ENCODE assay signal across 22 cellular contexts in genomic region chr12:70837026-70837425, GRCh38.
DNase-seq lines count a peak whose midpoint lies in the region; TF ChIP-seq lines count a peak whose summit lies in the region.
"Had no signal": no experiment of that assay in that cellular context is flagged by ENCODE, and none has a peak within 500 bp of the region (broad histone marks: within the 10 kb centered on the region; RNA-seq: fewer than 3 reads in every experiment).

No MANE protein-coding gene starts in this region.

- peak; percentile 13 for DNase-seq in AG10803 (ENCODE audit: low read depth)
- peak; percentile 23 for DNase-seq in GM23248
- DNase-seq in fibroblast of gingiva (ENCODE audit: low read depth): peak; percentile 49
- peak; percentile 28 to 77 for DNase-seq in foreskin fibroblast
- DNase-seq in GF-D8 (lab: John Stamatoyannopoulos, UW): no peak
- no peak for DNase-seq in cardiac septum (ENCODE audit: low spot score)
- DNase-seq in SIG-M5 (lab: John Stamatoyannopoulos, UW): no peak
- DNase-seq: 8988T; ACHN; AML-193; CD4-positive, alpha-beta memory T cell; CD4-positive, CD25-positive, alpha-beta regulatory T cell; CD8-positive, alpha-beta memory T cell; COR-L47; DMS 273 treated with DMSO at 0.1 percent for 48 hours; DMS153; DMS53; DMS79; DND-41; EL; GDM1 had no signal

- no peak for TF ChIP-seq CTCF in AG10803 (conservative IDR thresholded peaks at IDR 0.05; ENCODE audit: low read length)
- no peak for TF ChIP-seq CTCF in foreskin fibroblast (IDR thresholded peaks at IDR 0.05; ENCODE audit: low read depth, low read length)

- H3K9me2 ChIP-seq in GM23248 (ENCODE audit: insufficient read depth): no peaks in the 10 kb centered on the region

- H3K4me3 ChIP-seq in AG10803 (ENCODE audit: low read length): no peak overlapping the region
- H3K4me3 ChIP-seq in GM23248: no peak overlapping the region
- no peak overlapping the region for H3K4me3 ChIP-seq in foreskin fibroblast (ENCODE audit: low read depth in 1 of 2, low read length in 2 of 2)
- H3K4me3 ChIP-seq: BLaER1 treated with 17β-estradiol and CSF1 and Interleukin-3, amounts not matched to agents 10 nM and 100 nM had no signal

- H4K20me1 ChIP-seq in GM23248 (ENCODE audit: insufficient read depth): no peaks in the 10 kb centered on the region
- H4K20me1 ChIP-seq: BLaER1 treated with 17β-estradiol and CSF1 and Interleukin-3, amounts not matched to agents 10 nM and 100 nM had no signal

- H3K4me2 ChIP-seq in GM23248 (ENCODE audit: unreplicated experiment): no peak overlapping the region
- H3K4me2 ChIP-seq: BLaER1 treated with 17β-estradiol and CSF1 and Interleukin-3, amounts not matched to agents 10 nM and 100 nM had no signal

- no peaks in the 10 kb centered on the region for H3K9me3 ChIP-seq in GM23248 (ENCODE audit: low read depth)
- H3K9me3 ChIP-seq: BLaER1 treated with 17β-estradiol and CSF1 and Interleukin-3, amounts not matched to agents 10 nM and 100 nM had no signal

- in situ Hi-C loops in GM23248 (cut with MboI): no loop called here

- H3K27me3 ChIP-seq in GM23248 (replicated peaks; ENCODE audit: insufficient read depth): no peaks in the 10 kb centered on the region
- H3K27me3 ChIP-seq: BLaER1 treated with 17β-estradiol and CSF1 and Interleukin-3, amounts not matched to agents 10 nM and 100 nM had no signal

- peaks cover 20% of the 10 kb centered on the region for H3K4me1 ChIP-seq in GM23248 (ENCODE audit: insufficient read depth)
- H3K4me1 ChIP-seq: BLaER1 treated with 17β-estradiol and CSF1 and Interleukin-3, amounts not matched to agents 10 nM and 100 nM had no signal

- intact Hi-C loops in cardiac septum (cut with DNase I): no loop called here

- H3K79me2 ChIP-seq in GM23248 (ENCODE audit: insufficient read depth): no peaks in the 10 kb centered on the region

- no peak overlapping the region for H3K27ac ChIP-seq in GM23248
- H3K27ac ChIP-seq: BLaER1 treated with 17β-estradiol and CSF1 and Interleukin-3, amounts not matched to agents 10 nM and 100 nM had no signal

- no peak overlapping the region for H3K9ac ChIP-seq in GM23248
- H3K9ac ChIP-seq: BLaER1 treated with 17β-estradiol and CSF1 and Interleukin-3, amounts not matched to agents 10 nM and 100 nM had no signal

- H3F3A ChIP-seq in GM23248 (ENCODE audit: insufficient read depth): peaks cover 17% of the 10 kb centered on the region

- no peaks in the 10 kb centered on the region for H3K36me3 ChIP-seq in GM23248 (ENCODE audit: low read depth)
- H3K36me3 ChIP-seq: BLaER1 treated with 17β-estradiol and CSF1 and Interleukin-3, amounts not matched to agents 10 nM and 100 nM had no signal

- H2AFZ ChIP-seq in GM23248: no peak overlapping the region

Comparison
In these comparisons a context has a peak if more than half of its experiments do, and no peak if none do; other contexts are left out.
1. DNase-seq: peak in AG10803 (single experiment), GM23248 (single experiment), fibroblast of gingiva (single experiment) and foreskin fibroblast (2 of 2); none in GF-D8 (single experiment), cardiac septum (single experiment) and SIG-M5 (single experiment).